Comparison of ENCODE assay signal across 8 cellular contexts in the genomic region with DNA sequence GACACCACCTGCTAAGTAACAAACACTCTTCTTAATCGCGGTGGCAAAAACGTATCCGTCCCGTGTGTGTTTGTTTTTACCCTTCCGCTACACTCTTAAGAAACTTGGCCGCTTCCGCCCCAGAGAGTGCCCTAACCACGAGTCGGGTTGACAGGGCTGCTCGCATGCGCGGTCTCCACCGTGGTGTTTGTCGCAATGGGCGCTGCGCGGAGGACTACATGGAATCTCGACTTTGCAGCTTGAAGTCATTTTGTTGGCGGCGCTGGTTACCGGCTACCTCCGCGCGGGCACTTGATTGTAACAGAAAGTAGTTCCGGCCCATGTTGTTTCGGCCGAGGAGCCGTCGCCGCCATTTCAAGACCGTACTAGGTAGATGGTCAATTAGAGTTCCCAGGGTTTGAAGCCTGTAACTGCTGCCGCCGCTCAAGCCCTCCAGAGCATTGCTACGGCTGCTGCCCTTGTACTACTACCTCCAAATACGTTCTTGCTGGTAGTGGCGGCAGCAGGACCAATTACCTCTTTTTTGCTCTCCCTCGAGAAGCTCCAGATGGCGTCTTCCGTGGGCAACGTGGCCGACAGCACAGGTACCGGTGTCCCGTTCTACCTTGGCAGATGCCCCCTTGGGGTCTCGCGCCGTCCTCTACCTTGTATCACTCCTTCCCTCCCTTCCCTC. TPM values are rescaled to one million over a fixed set of nuclear protein-coding genes. Genes with fewer than 3 reads are reported as not detected.
DNase-seq lines count a peak whose midpoint lies in the region; ATAC-seq and TF ChIP-seq lines count a peak whose summit lies in the region.

Gene OGT (plus strand): TSS at position 352 of the 673 bp plus-strand sequence. CDS start 196 bp downstream, at position 548.

- H4K8ac ChIP-seq in IMR-90 (ENCODE audit: low read depth in 2 of 2, low read length in 2 of 2): peak within 1 kb of the TSS; percentile 86 to 90

- no peak for TF ChIP-seq CTCF in IMR-90 (conservative IDR thresholded peaks at IDR 0.05; ENCODE audit: low read depth, low read length)
- TF ChIP-seq CTCF in OCI-LY7 (conservative IDR thresholded peaks at IDR 0.05; ENCODE audit: low read length): no peak

- TF ChIP-seq RAD21 in IMR-90 (IDR thresholded peaks at IDR 0.05; ENCODE audit: low read length): no peak

- H3K4ac ChIP-seq in IMR-90 (ENCODE audit: low read depth, low read length): peak within 1 kb of the TSS; percentile 97

- DNase-seq in DMS 273 (lab: John Stamatoyannopoulos, UW; ENCODE audit: unreplicated experiment): peak; percentile 98
- peak; percentile 97 for DNase-seq in IMR-90
- peak; percentile 98 for DNase-seq in OCI-LY7 (ENCODE audit: low spot score)
- peak; percentile 86 for DNase-seq in activated T-cell treated with anti-CD3 and anti-CD28 coated beads for 1 hour (ENCODE audit: low read depth)
- peak; percentile 57 for DNase-seq in epidermal melanocyte (ENCODE audit: insufficient read length, low spot score)
- DNase-seq in midbrain (lab: John Stamatoyannopoulos, UW): peak; percentile 89
- DNase-seq in stimulated activated CD8-positive, alpha-beta memory T cell treated with anti-CD3 and anti-CD28 coated beads, Interleukin-15, amount 100 ng/mL, for 48 hours (ENCODE audit: low read depth in 2 of 2): peak; percentile 85 to 91

- H3K9ac ChIP-seq in IMR-90 (ENCODE audit: low read depth, low read length): peak within 1 kb of the TSS; percentile 94

- dilution Hi-C loops in IMR-90 (cut with HindIII; ENCODE audit: low sequenced_read_pairs, unreplicated experiment): no loop called here

- H2AFZ ChIP-seq in IMR-90 (replicated peaks; ENCODE audit: low read length, poor library complexity) (peak within 1 kb of the TSS; percentile 88), OCI-LY7 (ENCODE audit: low read length) (peak within 1 kb of the TSS; percentile 76)

- H2AK9ac ChIP-seq in IMR-90 (replicated peaks; ENCODE audit: low read depth, low read length, poor library complexity): peak within 1 kb of the TSS; percentile 92

- H3K14ac ChIP-seq in IMR-90 (replicated peaks; ENCODE audit: low read depth, low read length): peak within 1 kb of the TSS; percentile 97

- H3K4me1 ChIP-seq in IMR-90 (ENCODE audit: control insufficient read depth, insufficient read depth, low read length) (peaks cover 2% of the 10 kb centered on the region; the same call in 1 of the 2 replicates), OCI-LY7 (ENCODE audit: insufficient read depth, low read length, poor library complexity, severe bottlenecking) (peaks cover 23% of the 10 kb centered on the region)

- peaks cover 2% of the 10 kb centered on the region; the same call in 1 of the 2 replicates for H3K27me3 ChIP-seq in IMR-90 (ENCODE audit: control insufficient read depth, insufficient read depth, low read length)

- peak within 1 kb of the TSS; percentile 57 for H2BK120ac ChIP-seq in IMR-90 (ENCODE audit: low read depth, low read length)

- H4K91ac ChIP-seq in IMR-90 (ENCODE audit: insufficient read depth, low read depth, low read length): peak within 1 kb of the TSS; percentile 90

- H2AK5ac ChIP-seq in IMR-90 (ENCODE audit: low read depth, low read length): peak within 1 kb of the TSS; percentile 91

- H2BK5ac ChIP-seq in IMR-90 (ENCODE audit: low read depth, low read length, poor library complexity, severe bottlenecking): peak within 1 kb of the TSS; percentile 84

- H2BK20ac ChIP-seq in IMR-90 (ENCODE audit: low read depth, low read length): peak within 1 kb of the TSS; percentile 31; the same call in 1 of the 2 replicates

- peak; percentile 72 for ATAC-seq in GM21526 (IDR thresholded peaks at IDR 0.05; ENCODE audit: low FRiP score, unreplicated experiment)
- ATAC-seq in IMR-90 (ENCODE audit: low read depth): peak; percentile 92

- H3K79me2 ChIP-seq in OCI-LY7 (ENCODE audit: insufficient read depth, low read depth, low read length): peaks cover 50% of the 10 kb centered on the region

- H3K23ac ChIP-seq in IMR-90 (ENCODE audit: low read depth, low read length): peak within 1 kb of the TSS; percentile 98

- H3K27ac ChIP-seq in IMR-90 (ENCODE audit: insufficient read depth, low read length) (peak within 1 kb of the TSS; percentile 88), OCI-LY7 (ENCODE audit: low read depth, low read length, poor library complexity, severe bottlenecking) (peak within 1 kb of the TSS; percentile 80)

- H4K5ac ChIP-seq in IMR-90 (ENCODE audit: low read depth, low read length): peak within 1 kb of the TSS; percentile 86

- peak; percentile 85 for TF ChIP-seq POLR2A in IMR-90 (IDR thresholded peaks at IDR 0.05; ENCODE audit: low read depth, low read length)

- WGBS in IMR-90 (ENCODE audit: extremely low coverage in 2 of 2, insufficient read length in 1 of 2), 2 experiments: 33% methylated on average over 20 of the region's 47 CpGs; no CpG with 5 or more reads in 1 of the 2 experiments

- no TSS peak for BruUV-seq in IMR-90 (replicated peaks; lab: Mats Ljungman, UMichigan)
- BruUV-seq in OCI-LY7 (replicated peaks; lab: Mats Ljungman, UMichigan): no TSS peak

- H3K36me3 ChIP-seq in IMR-90 (ENCODE audit: control insufficient read depth, insufficient read depth, low read length) (0 out of 2 replicates have a peak, but pooled peaks cover 2% of the 10 kb centered on the region), OCI-LY7 (ENCODE audit: insufficient read depth, low read length) (peaks cover 36% of the 10 kb centered on the region)

- H3K79me1 ChIP-seq in IMR-90 (ENCODE audit: low read depth in 1 of 2, low read length in 2 of 2): no peaks in the 10 kb centered on the region

- peak within 1 kb of the TSS; percentile 25; the same call in 2 of the 3 replicates for H2BK15ac ChIP-seq in IMR-90 (ENCODE audit: low read depth, low read length)

- H4K20me1 ChIP-seq in IMR-90 (ENCODE audit: insufficient read depth, low read length) (peaks cover 35% of the 10 kb centered on the region), OCI-LY7 (ENCODE audit: insufficient read depth, low read length) (peaks cover 20% of the 10 kb centered on the region)

- H3K9me3 ChIP-seq in IMR-90 (ENCODE audit: control insufficient read depth, insufficient read depth, low read length): no peaks in the 10 kb centered on the region
- no peaks in the 10 kb centered on the region for H3K9me3 ChIP-seq in OCI-LY7 (ENCODE audit: low read length)

- H3K4me2 ChIP-seq in IMR-90 (ENCODE audit: low read depth, low read length) (peak within 1 kb of the TSS; percentile 80), OCI-LY7 (ENCODE audit: low read length) (peak within 1 kb of the TSS; percentile 94)

- POLR2A ChIA-PET in IMR-90 (lab: Charles Lee; ENCODE audit: unreplicated experiment) (no interaction called here), OCI-LY7 (lab: Charles Lee) (interaction anchor here (0.8 to 1.8 kb wide), 5 partner anchors 9 to 335 kb away, joined by 3 to 5 read pairs (median 4); partner anchors contain the start of gene TAF1)

- peak within 1 kb of the TSS; percentile 67 for H3K18ac ChIP-seq in IMR-90 (ENCODE audit: low read depth, low read length)

- intact Hi-C loops in IMR-90 (cut with micrococcal nuclease) (loop anchor here (2.0 to 5.0 kb wide), 3 partner anchors 40 to 119 kb away; no protein-coding TSS in a partner anchor), OCI-LY7 (cut with micrococcal nuclease; ENCODE audit: unreplicated experiment) (loop anchor here (1.0 to 2.0 kb wide), 3 partner anchors 8 to 464 kb away; partner anchors contain the start of genes SNX12 and TAF1)

- CTCF ChIA-PET in IMR-90 (lab: Yijun Ruan, JAX): no interaction called here
- CTCF ChIA-PET in OCI-LY7 (lab: Charles Lee; ENCODE audit: unreplicated experiment): no interaction called here

- H3K9me2 ChIP-seq in OCI-LY7 (ENCODE audit: insufficient read depth, low read length): no peaks in the 10 kb centered on the region

- in situ Hi-C loops in IMR-90 (cut with MboI; ENCODE audit: low sequenced_read_pairs): no loop called here

- H3K9me1 ChIP-seq in IMR-90 (ENCODE audit: insufficient read depth, low read length): no peaks in the 10 kb centered on the region

- peak within 1 kb of the TSS; percentile 87 for H3K56ac ChIP-seq in IMR-90 (ENCODE audit: extremely low read depth, insufficient read depth, low read length)

- H3K4me3 ChIP-seq in IMR-90 (ENCODE audit: insufficient read depth, low read depth, low read length): peak within 1 kb of the TSS; percentile 81
- peak within 1 kb of the TSS; percentile 78 for H3K4me3 ChIP-seq in OCI-LY7 (ENCODE audit: low read depth, low read length, poor library complexity, severe bottlenecking)

TF ChIP-seq in IMR-90, 13 proteins besides CTCF, POLR2A, EP300 and RAD21:
- TF ChIP-seq CEBPB (IDR thresholded peaks at IDR 0.05; ENCODE audit: low read depth, low read length) (peak; percentile 80), FOS (IDR thresholded peaks at IDR 0.05; ENCODE audit: low read depth, low read length) (no peak), BHLHE40 (IDR thresholded peaks at IDR 0.05; ENCODE audit: low read depth, low read length) (peak; percentile 23; the same call in 1 of the 2 replicates), NFE2L2 (IDR thresholded peaks at IDR 0.05; ENCODE audit: low read depth, low read length) (no peak), RFX5 (IDR thresholded peaks at IDR 0.05; ENCODE audit: low read depth, low read length) (no peak), MAFK (IDR thresholded peaks at IDR 0.05; ENCODE audit: low read depth, low read length) (no peak), SMC3 (IDR thresholded peaks at IDR 0.05; ENCODE audit: low read depth, low read length) (0 out of 2 replicates have a peak, but pooled peaks have one; percentile 3), MXI1 (IDR thresholded peaks at IDR 0.05; ENCODE audit: borderline replicate concordance, low read depth, low read length) (peak; percentile 97)

RNA-seq across cellular contexts. Expression of gene OGT, which starts in this region (rescaled TPM):
- 65.0 and 80.7 TPM in 2 replicates for total RNA-seq in IMR-90 (2012; rRNA removed)
- polyA plus RNA-seq in IMR-90 (2012; rRNA removed): 96.8 and 113 TPM in 2 replicates
- 11.0 and 20.0 TPM in 2 replicates for polyA plus RNA-seq in IMR-90 (2012; cell fraction: cytosol; rRNA removed)
- polyA plus RNA-seq in IMR-90 (2012; cell fraction: nucleus; rRNA removed; ENCODE audit: low replicate concordance): 296 and 1,795 TPM in 2 replicates
- 160 and 185 TPM in 2 replicates for total RNA-seq in OCI-LY7 (2014; rRNA removed; shearing (Covaris generic))
- 291 and 387 TPM in 2 replicates for total RNA-seq in OCI-LY7 (2022)

Comparison
In these comparisons a context has a peak if more than half of its experiments do, and no peak if none do; other contexts are left out.
1. Peak in every context shown above with its lines: DNase-seq, ATAC-seq, H3K4me3 ChIP-seq and H3K27ac ChIP-seq.